Comparison of ENCODE assay signal across 8 cellular contexts in the genomic region with DNA sequence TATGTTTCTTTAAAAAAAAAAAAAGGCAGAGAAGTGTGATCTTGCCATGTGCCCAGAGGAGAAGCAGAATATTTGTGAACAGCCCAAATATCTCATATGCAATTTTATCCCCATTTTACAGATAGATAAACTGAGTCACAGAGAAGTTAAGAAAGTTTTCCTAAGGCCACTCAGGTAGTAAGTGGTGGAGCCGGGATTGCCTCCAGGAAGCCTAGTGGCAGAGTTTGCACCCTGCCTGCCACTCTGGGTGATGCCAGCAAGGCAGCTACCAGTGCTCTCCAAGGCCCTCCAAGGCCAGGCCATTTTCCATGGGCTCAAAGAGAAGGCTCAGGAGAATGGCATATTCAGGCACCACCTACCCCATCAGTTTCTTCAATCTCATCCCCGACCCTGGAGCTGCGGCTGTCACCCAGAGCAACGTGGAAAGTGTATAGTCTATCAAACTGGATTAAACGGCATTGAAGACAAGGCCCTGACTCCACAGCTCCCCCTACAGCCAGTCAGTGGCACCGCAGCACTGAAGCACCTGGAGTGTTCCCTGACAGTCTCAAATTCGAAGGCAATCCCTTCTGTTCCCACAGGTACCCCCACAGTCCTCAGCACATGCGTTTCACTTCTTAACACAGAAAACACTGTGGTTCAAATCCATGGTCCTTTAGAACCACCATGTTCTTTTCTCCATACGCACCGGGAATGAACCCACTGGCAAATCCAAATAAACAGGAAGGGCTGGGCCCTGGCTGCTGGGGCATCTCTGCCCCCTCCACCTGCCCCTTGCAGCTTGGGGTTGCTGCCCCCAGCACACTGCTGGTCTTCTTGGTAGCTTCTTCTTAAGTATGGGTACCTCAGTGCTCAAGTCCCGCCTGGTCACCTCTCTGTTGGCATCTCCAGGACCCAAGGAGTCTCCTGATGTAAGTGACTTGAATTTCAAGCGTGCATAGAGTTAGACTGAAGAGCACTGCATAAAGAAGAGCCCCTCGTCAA.
A peak's percentile ranks its signal among the peaks of the same experiment; 100 is the strongest.
DNase-seq lines count a peak whose midpoint lies in the region; ATAC-seq and TF ChIP-seq lines count a peak whose summit lies in the region.

No MANE protein-coding gene starts in this region.

- H3K36me3 ChIP-seq in GM06990 (ENCODE audit: control insufficient read depth, insufficient read depth, low read length) = no peaks in the 10 kb centered on the region
- no peaks in the 10 kb centered on the region for H3K36me3 ChIP-seq in tibial nerve

- no peak for TF ChIP-seq EP300 in tibial nerve (IDR thresholded peaks at IDR 0.05)

- peaks cover 0 to 14% (median 0%) of the 10 kb centered on the region in 4 donors for H3K4me1 ChIP-seq in tibial nerve

- TF ChIP-seq POLR2A in tibial nerve (IDR thresholded peaks at IDR 0.05) = no peak

- no peak for DNase-seq in AG04450 (ENCODE audit: low read depth, low spot score)
- DNase-seq in GM06990 (ENCODE audit: extremely low read depth, insufficient read length) = no peak
- peak; percentile 57 for DNase-seq in NCI-H345 (lab: John Stamatoyannopoulos, UW)
- peak; percentile 40 for DNase-seq in amniotic epithelial cell (ENCODE audit: low read depth)
- peak; percentile 76 for DNase-seq in iPS-NIHi7 (ENCODE audit: extremely low spot score)
- DNase-seq in tibial nerve (ENCODE audit: low spot score in 2 of 2) = peak in 1 of 2 donors; percentile 42
- DNase-seq in NK-92 treated with Interleukin-12 subunit alpha and Interleukin-12 subunit beta, amount 100 ng/mL, for 24 hours (lab: John Stamatoyannopoulos, UW) = no peak

- TF ChIP-seq CTCF in AG04450 (IDR thresholded peaks at IDR 0.05; ENCODE audit: low read depth, low read length) (peak; percentile 93), GM06990 (IDR thresholded peaks at IDR 0.05; ENCODE audit: insufficient read depth, low read length, poor library complexity, severe bottlenecking) (peak; percentile 77), tibial nerve (IDR thresholded peaks at IDR 0.05) (peak; percentile 40 to 52 (median 48))

- H3K27me3 ChIP-seq in AG04450 (ENCODE audit: control insufficient read depth, insufficient read depth, low read length) = peaks cover 52% of the 10 kb centered on the region
- no peaks in the 10 kb centered on the region; the same call in none of the 2 replicates for H3K27me3 ChIP-seq in GM06990 (replicated peaks; ENCODE audit: control insufficient read depth, insufficient read depth, low read length)
- peaks cover 0 to 21% of the 10 kb centered on the region in 2 donors for H3K27me3 ChIP-seq in tibial nerve

- no peak overlapping the region for H3K4me3 ChIP-seq in AG04450 (ENCODE audit: low read depth, low read length)
- H3K4me3 ChIP-seq in GM06990 (replicated peaks; ENCODE audit: low read depth, low read length) = no peak overlapping the region
- H3K4me3 ChIP-seq in tibial nerve = no peak overlapping the region

- no peak overlapping the region for H3K27ac ChIP-seq in AG04450 (ENCODE audit: low read depth, low read length)
- H3K27ac ChIP-seq in tibial nerve = no peak overlapping the region

- H3K9me3 ChIP-seq in AG04450 (ENCODE audit: control insufficient read depth, insufficient read depth, low read length) (no peaks in the 10 kb centered on the region), tibial nerve (no peaks in the 10 kb centered on the region)

- 44 to 51% methylated on average over 13 of the region's 13 CpGs for WGBS in tibial nerve, 2 donors

- no peak for ATAC-seq in GM21423 (IDR thresholded peaks at IDR 0.05; ENCODE audit: unreplicated experiment)

- POLR2A ChIA-PET in AG04450 (lab: Yijun Ruan, JAX) = no interaction called here

- CTCF ChIA-PET in AG04450 (lab: Charles Lee) = interaction anchor here (0.7 to 2.6 kb wide), 16 partner anchors 8 to 201 kb away, joined by 3 to 9 read pairs (median 4); no protein-coding TSS in a partner anchor

Comparison
In these comparisons a context has a peak if more than half of its experiments do, and no peak if none do; other contexts are left out.
1. DNase-seq: peak in NCI-H345 (single experiment), amniotic epithelial cell (single experiment) and iPS-NIHi7 (single experiment); none in AG04450 (single experiment), GM06990 (single experiment) and NK-92 treated with Interleukin-12 subunit alpha and Interleukin-12 subunit beta, amount 100 ng/mL, for 24 hours (single experiment).
2. Peak in every context shown above with its lines, with median percentiles within 50 percentile points of each other: CTCF ChIP-seq.